7 cellular contexts compared by ENCODE assay signal in genomic region chr5:148673704-148674103, GRCh38. TPM values are rescaled to one million over a fixed set of nuclear protein-coding genes. Genes with fewer than 3 reads are reported as not detected.
"Had no signal": no experiment of that assay in that cellular context is flagged by ENCODE, and none has a peak within 500 bp of the region (broad histone marks: within the 10 kb centered on the region; RNA-seq: fewer than 3 reads in every experiment).

No MANE protein-coding gene starts in this region.

RNA-seq across cellular contexts. Expression of gene HTR4, which starts 19.4 kb away (rescaled TPM):
- total RNA-seq: GM23248, H1, H4, H7, H9, HFFc6 had no signal
- polyA plus RNA-seq: GM23248, GM23338, H1 had no signal
